In genomic region chr11:65390099-65390941, GRCh38 we compare ENCODE assay signal across 8 cellular contexts. TPM values are rescaled to one million over a fixed set of nuclear protein-coding genes. Genes with fewer than 3 reads are reported as not detected.
DNase-seq lines count a peak whose midpoint lies in the region; ATAC-seq and TF ChIP-seq lines count a peak whose summit lies in the region.

No MANE protein-coding gene starts in this region.

- no peak overlapping the region for H3K4me3 ChIP-seq in colonic mucosa
- no peak overlapping the region for H3K4me3 ChIP-seq in naive thymus-derived CD4-positive, alpha-beta T cell (ENCODE audit: low read length)

- H3K36me3 ChIP-seq in KOPT-K1 (ENCODE audit: insufficient read depth, low read length) (peaks cover 67% of the 10 kb centered on the region), colonic mucosa (peaks cover 6% of the 10 kb centered on the region)
- peaks cover 0 to 61% (median 5%) of the 10 kb centered on the region in 3 experiments for H3K36me3 ChIP-seq in naive thymus-derived CD4-positive, alpha-beta T cell (ENCODE audit: control insufficient read depth in 2 of 3, insufficient read depth in 3 of 3, low read length in 3 of 3)

- H3K9me3 ChIP-seq in KOPT-K1 (ENCODE audit: insufficient read depth, low read length, poor library complexity, severe bottlenecking) (no peaks in the 10 kb centered on the region), colonic mucosa (no peaks in the 10 kb centered on the region)
- no peaks in the 10 kb centered on the region for H3K9me3 ChIP-seq in naive thymus-derived CD4-positive, alpha-beta T cell (ENCODE audit: control insufficient read depth in 2 of 3, low read length in 3 of 3)

- no peaks in the 10 kb centered on the region for H3K27me3 ChIP-seq in colonic mucosa
- no peaks in the 10 kb centered on the region for H3K27me3 ChIP-seq in naive thymus-derived CD4-positive, alpha-beta T cell (ENCODE audit: control insufficient read depth in 2 of 2, insufficient read depth in 2 of 2, low read length in 2 of 2)

- DNase-seq in AG08396 (ENCODE audit: low spot score): peak; percentile 53
- DNase-seq in colonic mucosa: no peak
- DNase-seq in naive thymus-derived CD4-positive, alpha-beta T cell: no peak
- no peak for DNase-seq in T-helper 9 cell
- no peak for DNase-seq in stimulated activated CD4-positive, alpha-beta T cell treated with anti-CD3 and anti-CD28 coated beads, Interleukin-12 subunit alpha, Interleukin-12 subunit beta, amount 100 ng/mL, for 4 hours
- DNase-seq in NCI-H1417 treated with DMSO at 0.1 percent for 48 hours (lab: John Stamatoyannopoulos, UW): no peak
- DNase-seq in stimulated activated naive CD4-positive, alpha-beta T cell treated with Interleukin-2 at 50 U/mL for 16 hours (lab: John Stamatoyannopoulos, UW): no peak

- intact Hi-C loops in colonic mucosa (cut with DNase I): no loop called here
- intact Hi-C loops in naive thymus-derived CD4-positive, alpha-beta T cell (cut with micrococcal nuclease): no loop called here

- CTCF ChIA-PET in naive thymus-derived CD4-positive, alpha-beta T cell (lab: Charles Lee): interaction anchor here (1.0 kb wide), 1 partner anchor 14 kb away, joined by 3 read pairs; no protein-coding TSS in a partner anchor

- H3K27me3 Mint-ChIP-seq in naive thymus-derived CD4-positive, alpha-beta T cell: no peaks in the 10 kb centered on the region

- TF ChIP-seq CTCF in colonic mucosa (IDR thresholded peaks at IDR 0.05): no peak

- POLR2A ChIA-PET in naive thymus-derived CD4-positive, alpha-beta T cell (lab: Charles Lee): interaction anchor here (0.9 to 17.2 kb wide), 4 partner anchors 8 to 113 kb away, joined by 3 to 460 read pairs (median 141); partner anchors contain the start of genes MALAT1, NEAT1 and SLC25A45

- H3K27ac ChIP-seq in KOPT-K1 (ENCODE audit: low read depth, low read length, poor library complexity, severe bottlenecking) (peak overlapping the region; percentile 18), colonic mucosa (peak overlapping the region; percentile 22)
- no peak overlapping the region for H3K27ac ChIP-seq in naive thymus-derived CD4-positive, alpha-beta T cell (ENCODE audit: low read depth, low read length)

- H3K4me1 ChIP-seq in colonic mucosa: peaks cover 15% of the 10 kb centered on the region
- peaks cover 37 to 41% of the 10 kb centered on the region in 2 donors for H3K4me1 ChIP-seq in naive thymus-derived CD4-positive, alpha-beta T cell (ENCODE audit: control insufficient read depth in 2 of 2, insufficient read depth in 2 of 2, low read length in 2 of 2)

- peaks cover 0 to 7% (median 0%) of the 10 kb centered on the region in 5 donors for H3K36me3 Mint-ChIP-seq in naive thymus-derived CD4-positive, alpha-beta T cell

- no peaks in the 10 kb centered on the region for H3K9me3 Mint-ChIP-seq in naive thymus-derived CD4-positive, alpha-beta T cell

- H3K9ac ChIP-seq in colonic mucosa (ENCODE audit: low read depth in 2 of 2, low read length in 2 of 2): peak overlapping the region; percentile 24 to 34

- no peak for ATAC-seq in naive thymus-derived CD4-positive, alpha-beta T cell

- H3K4me3 Mint-ChIP-seq in naive thymus-derived CD4-positive, alpha-beta T cell: peak overlapping the region in 6 of 10 donors; percentile 20 to 63 (median 32)

- peaks cover 31 to 52% (median 38%) of the 10 kb centered on the region in 7 donors for H3K4me1 Mint-ChIP-seq in naive thymus-derived CD4-positive, alpha-beta T cell

- peak overlapping the region in 4 of 9 donors; percentile 14 to 66 (median 48) for H3K27ac Mint-ChIP-seq in naive thymus-derived CD4-positive, alpha-beta T cell

RNA-seq across cellular contexts. Expression of gene FRMD8, which starts 3.9 kb away (rescaled TPM):
- 10 to 100 TPM; 30.7 to 43.9 TPM for total RNA-seq in colonic mucosa
- total RNA-seq in naive thymus-derived CD4-positive, alpha-beta T cell: 10 to 100 TPM; 28.9 to 66.8 (median 44.7) TPM
- polyA plus RNA-seq in naive thymus-derived CD4-positive, alpha-beta T cell: 10 to 100 TPM; 39.3 to 55.8 TPM

RNA-seq across cellular contexts. Expression of gene SLC25A45, which starts 7.9 kb away (rescaled TPM):
- 1 to 10 TPM; 4.4 to 6.9 TPM for total RNA-seq in colonic mucosa
- total RNA-seq in naive thymus-derived CD4-positive, alpha-beta T cell: 10 to 100 TPM; 20.2 to 90.6 (median 34.1) TPM
- polyA plus RNA-seq in naive thymus-derived CD4-positive, alpha-beta T cell: 10 to 100 TPM; 12.3 to 21.3 TPM

RNA-seq across cellular contexts. Expression of gene NEAT1, which starts 32.3 kb away (rescaled TPM):
- total RNA-seq in colonic mucosa: 100 to 1,000 TPM; 269 to 502 TPM
- 1,000 to 10,000 TPM in 1 of 5 experiments, 100 to 1,000 TPM in 4; 358 to 1,454 (median 414) TPM for total RNA-seq in naive thymus-derived CD4-positive, alpha-beta T cell
- 1 to 10 TPM; 2.5 to 2.6 TPM for polyA plus RNA-seq in naive thymus-derived CD4-positive, alpha-beta T cell

RNA-seq across cellular contexts. Expression of gene TIGD3, which starts 35.8 kb away (rescaled TPM):
- total RNA-seq in colonic mucosa: under 1 TPM; 0.48 to 0.77 TPM
- 1 to 10 TPM in 4 of 5 experiments, under 1 TPM in 1; 0.39 to 2.0 (median 1.6) TPM for total RNA-seq in naive thymus-derived CD4-positive, alpha-beta T cell
- polyA plus RNA-seq in naive thymus-derived CD4-positive, alpha-beta T cell: under 1 TPM; 0.45 to 0.75 TPM

RNA-seq across cellular contexts. Expression of gene DPF2, which starts 56.7 kb away (rescaled TPM):
- total RNA-seq in colonic mucosa: 10 to 100 TPM; 35.0 to 48.0 TPM
- 10 to 100 TPM; 45.3 to 99.3 (median 88.1) TPM for total RNA-seq in naive thymus-derived CD4-positive, alpha-beta T cell
- polyA plus RNA-seq in naive thymus-derived CD4-positive, alpha-beta T cell: 10 to 100 TPM; 52.4 to 70.6 TPM
